In genomic region chr5:181258576-181258975, GRCh38 we compare ENCODE assay signal across 1 cellular context.
TF ChIP-seq lines count a peak whose summit lies in the region.

No MANE protein-coding gene starts in this region.

TF ChIP-seq in HCT116, 20 proteins besides CTCF, POLR2A, EP300 and RAD21:
- TF ChIP-seq REST (IDR thresholded peaks at IDR 0.05; ENCODE audit: low read depth) (no peak), CEBPB (IDR thresholded peaks at IDR 0.05; ENCODE audit: low read depth) (no peak), FOSL1 (IDR thresholded peaks at IDR 0.05; ENCODE audit: low read depth) (no peak), YY1 (IDR thresholded peaks at IDR 0.05; ENCODE audit: extremely low read depth, insufficient replicate concordance, low read depth, low read length) (no peak), ELF1 (IDR thresholded peaks at IDR 0.05; ENCODE audit: borderline replicate concordance, low read depth) (no peak), ZNF274 (IDR thresholded peaks at IDR 0.05; ENCODE audit: low read depth, low read length) (no peak), SIN3A (IDR thresholded peaks at IDR 0.05; ENCODE audit: low read depth) (no peak), SP1 (IDR thresholded peaks at IDR 0.05; ENCODE audit: low read depth) (no peak), POLR2AphosphoS5 (IDR thresholded peaks at IDR 0.05; ENCODE audit: low read depth, low read length) (no peak), ZFX (IDR thresholded peaks at IDR 0.05) (no peak), TCF7L2 (IDR thresholded peaks at IDR 0.05; ENCODE audit: borderline replicate concordance, extremely low read depth, insufficient read depth, insufficient read length) (no peak), MAX (IDR thresholded peaks at IDR 0.05) (no peak), ZBTB33 (IDR thresholded peaks at IDR 0.05; ENCODE audit: extremely low read depth, insufficient replicate concordance, low read length) (no peak), EZH2 (IDR thresholded peaks at IDR 0.05) (no peak)
